ENCODE assay signal across 17 cellular contexts in genomic region chr11:82233211-82233610, GRCh38.
"Had no signal": no experiment of that assay in that cellular context is flagged by ENCODE, and none has a peak within 500 bp of the region (broad histone marks: within the 10 kb centered on the region; RNA-seq: fewer than 3 reads in every experiment).

No MANE protein-coding gene starts in this region.

- ATAC-seq: heart left ventricle; left lobe of liver; naive thymus-derived CD8-positive, alpha-beta T cell; psoas muscle had no signal

- H3K27ac ChIP-seq: colonic mucosa, heart left ventricle, neutrophil, psoas muscle, stomach, thoracic aorta had no signal

- H3K36me3 ChIP-seq: colonic mucosa, heart left ventricle, neutrophil, stomach, thoracic aorta had no signal

- H3K9me3 ChIP-seq: colonic mucosa, neutrophil, psoas muscle, thoracic aorta had no signal

- H3K27me3 ChIP-seq: colonic mucosa, heart left ventricle, neutrophil, stomach had no signal

- DNase-seq: colonic mucosa; dermis blood vessel endothelial cell; erythroblast; heart left ventricle; hypothalamus; islet precursor cell; mammary epithelial cell; naive thymus-derived CD8-positive, alpha-beta T cell; psoas muscle; small intestine; stimulated activated CD4-positive, alpha-beta T cell treated with anti-CD3 and anti-CD28 coated beads, Interleukin-12 subunit alpha, Interleukin-12 subunit beta, amount 100 ng/mL, for 4 hours; stimulated activated naive CD4-positive, alpha-beta T cell; stomach; substantia nigra had no signal

- H3K4me1 ChIP-seq: colonic mucosa, heart left ventricle, psoas muscle, stomach had no signal

- H3K4me3 ChIP-seq: colonic mucosa, heart left ventricle, psoas muscle, stomach, thoracic aorta had no signal
